In genomic region chr6:144646066-144646800, GRCh38 we compare ENCODE assay signal across 27 cellular contexts.
DNase-seq lines count a peak whose midpoint lies in the region; ATAC-seq, FAIRE-seq and TF ChIP-seq lines count a peak whose summit lies in the region.
"Had no signal": no experiment of that assay in that cellular context is flagged by ENCODE, and none has a peak within 500 bp of the region (broad histone marks: within the 10 kb centered on the region; RNA-seq: fewer than 3 reads in every experiment).

No MANE protein-coding gene starts in this region.

- no peak overlapping the region for H3K4me3 ChIP-seq in HepG2 (replicated peaks in 1 of 3; ENCODE audit: insufficient read depth in 1 of 3, low read depth in 2 of 3, low read length in 3 of 3)
- H3K4me3 ChIP-seq in right lobe of liver = no peak overlapping the region
- 0 out of 2 replicates have a peak overlapping the region, but pooled peaks have one; percentile 26 for H3K4me3 ChIP-seq in iPS-20b (ENCODE audit: low read length)
- H3K4me3 ChIP-seq in thyroid gland (replicated peaks in 1 of 3) = no peak overlapping the region
- H3K4me3 ChIP-seq: esophagus squamous epithelium, gastroesophageal sphincter, lung, SJSA1 had no signal

- H3K79me2 ChIP-seq in HepG2 (ENCODE audit: insufficient read depth, low read length) = peaks cover 6% of the 10 kb centered on the region

- ATAC-seq in HepG2 (no peak), right lobe of liver (no peak), WTC11 (no peak), HG03159 (IDR thresholded peaks at IDR 0.05; ENCODE audit: unreplicated experiment) (no peak)
- ATAC-seq: activated CD4-positive, alpha-beta T cell treated with anti-CD3 and anti-CD28 coated beads for 36 hours; gastroesophageal sphincter had no signal

- H3K36me3 ChIP-seq in HepG2 (replicated peaks in 1 of 2; ENCODE audit: control insufficient read depth in 1 of 2, insufficient read depth in 2 of 2, low read length in 2 of 2) = no peaks in the 10 kb centered on the region; a peak in 1 of 5 replicates
- H3K36me3 ChIP-seq in right lobe of liver = no peaks in the 10 kb centered on the region
- no peaks in the 10 kb centered on the region for H3K36me3 ChIP-seq in iPS-20b (ENCODE audit: insufficient read depth, low read depth, low read length)
- no peaks in the 10 kb centered on the region for H3K36me3 ChIP-seq in thyroid gland
- H3K36me3 ChIP-seq: esophagus squamous epithelium, gastroesophageal sphincter, SJSA1 had no signal

- no peak for TF ChIP-seq CTCF in HepG2 (CRISPR knock-in tag; IDR thresholded peaks at IDR 0.05)
- no peak for TF ChIP-seq CTCF in right lobe of liver (IDR thresholded peaks at IDR 0.05)
- TF ChIP-seq CTCF in WTC11 (IDR thresholded peaks at IDR 0.05) = no peak
- TF ChIP-seq CTCF in thyroid gland (IDR thresholded peaks at IDR 0.05) = no peak

- no peaks in the 10 kb centered on the region for H3K9me3 ChIP-seq in HepG2 (ENCODE audit: low read length)
- no peaks in the 10 kb centered on the region for H3K9me3 ChIP-seq in right lobe of liver
- H3K9me3 ChIP-seq in iPS-20b (ENCODE audit: insufficient read depth, low read depth, low read length) = no peaks in the 10 kb centered on the region
- no peaks in the 10 kb centered on the region for H3K9me3 ChIP-seq in thyroid gland
- H3K9me3 ChIP-seq: esophagus squamous epithelium, gastroesophageal sphincter, SJSA1 had no signal

- no peak overlapping the region for H3K4me2 ChIP-seq in HepG2 (ENCODE audit: low read depth, low read length)

- H3K36me3 Mint-ChIP-seq in WTC11 = peaks cover 5% of the 10 kb centered on the region

- H3K4me1 ChIP-seq in HepG2 (ENCODE audit: insufficient read depth, low read length) = peaks cover 79% of the 10 kb centered on the region
- H3K4me1 ChIP-seq in right lobe of liver = peaks cover 0 to 20% (median 5%) of the 10 kb centered on the region in 4 donors
- peaks cover 56% of the 10 kb centered on the region for H3K4me1 ChIP-seq in iPS-20b (ENCODE audit: insufficient read depth, low read length)
- H3K4me1 ChIP-seq in thyroid gland = peaks cover 26 to 38% of the 10 kb centered on the region in 2 donors
- H3K4me1 ChIP-seq: esophagus squamous epithelium, gastroesophageal sphincter, SJSA1 had no signal

- H3K27me3 Mint-ChIP-seq in WTC11 (ENCODE audit: low read depth) = no peaks in the 10 kb centered on the region
- H3K27me3 Mint-ChIP-seq: activated CD4-positive, alpha-beta T cell treated with anti-CD3 and anti-CD28 coated beads for 36 hours; activated T-cell treated with anti-CD3 and anti-CD28 coated beads, Interleukin-2, amount 50 U/mL, for 24 hours had no signal

- H3K27me3 ChIP-seq in HepG2 (ENCODE audit: control insufficient read depth in 1 of 2, insufficient read depth in 2 of 2, low read length in 2 of 2) (no peaks in the 10 kb centered on the region), right lobe of liver (no peaks in the 10 kb centered on the region), iPS-20b (ENCODE audit: insufficient read depth, low read length) (no peaks in the 10 kb centered on the region), thyroid gland (no peaks in the 10 kb centered on the region)
- H3K27me3 ChIP-seq: esophagus squamous epithelium, gastroesophageal sphincter, SJSA1 had no signal

- WGBS in HepG2 (ENCODE audit: low lambda C conversion rate) = 96% methylated on average over 5 of the region's 5 CpGs
- WGBS in right lobe of liver (ENCODE audit: insufficient coverage, low coverage, low lambda C conversion rate, missing lambda C conversion rate) = 92% methylated on average over 5 of the region's 5 CpGs
- WGBS in thyroid gland, 2 donors = 54 to 60% methylated on average over 5 of the region's 5 CpGs

- TF ChIP-seq RAD21 in HepG2 (CRISPR knock-in tag; IDR thresholded peaks at IDR 0.05) = no peak

- H2AFZ ChIP-seq in HepG2 (ENCODE audit: low read length) = no peak overlapping the region

- H3K9me3 Mint-ChIP-seq in WTC11 = peaks cover 5% of the 10 kb centered on the region

- H3K9ac ChIP-seq in HepG2 (ENCODE audit: insufficient read depth, low read depth, low read length) = no peak overlapping the region
- peak overlapping the region; percentile 64 for H3K9ac ChIP-seq in iPS-20b (ENCODE audit: low read depth, low read length)

- in situ Hi-C loops in HepG2 (cut with HindIII; ENCODE audit: extremely low pct_ligation_motif_present, low pct_unique_long_range_greater_than_20kb) = no loop called here

- peak overlapping the region; percentile 97 for H3K27ac Mint-ChIP-seq in WTC11
- H3K27ac Mint-ChIP-seq: activated CD4-positive, alpha-beta T cell treated with anti-CD3 and anti-CD28 coated beads for 36 hours; activated T-cell treated with anti-CD3 and anti-CD28 coated beads, Interleukin-2, amount 50 U/mL, for 24 hours had no signal

- POLR2A ChIA-PET in HepG2 (lab: Yijun Ruan, JAX) (no interaction called here), WTC11 (lab: Charles Lee) (no interaction called here)

- no peak for DNase-seq in HepG2 (ENCODE audit: low spot score)
- no peak for DNase-seq in right lobe of liver
- no peak for DNase-seq in WTC11 (ENCODE audit: low spot score)
- DNase-seq in thyroid gland = no peak
- DNase-seq in GOT3 (lab: John Stamatoyannopoulos, UW) = no peak
- DNase-seq in CD1c-positive myeloid dendritic cell (ENCODE audit: extremely low spot score) = no peak
- DNase-seq: activated CD4-positive, alpha-beta T cell treated with anti-CD3 and anti-CD28 coated beads for 36 hours; activated CD8-positive, alpha-beta memory T cell treated with anti-CD3 and anti-CD28 coated beads for 24 hours; activated T-cell treated with anti-CD3 and anti-CD28 coated beads, Interleukin-2, amount 50 U/mL, for 24 hours; AML-193; amniotic stem cell; cortex of kidney; DND-41; esophagus squamous epithelium; Karpas-422; NCI-H2171; small intestine; stimulated activated CD4-positive, alpha-beta T cell treated with anti-CD3 and anti-CD28 coated beads, Interleukin-2, amount 100 ng/mL, for 24 hours; T-helper 1 cell had no signal

- no TSS peak for BruUV-seq in HepG2 (replicated peaks; lab: Mats Ljungman, UMichigan)

- no peaks in the 10 kb centered on the region for H4K20me1 ChIP-seq in HepG2 (ENCODE audit: insufficient read depth, low read length)

- H3K4me3 Mint-ChIP-seq in WTC11 = peak overlapping the region; percentile 11; the same call in 1 of the 2 replicates
- H3K4me3 Mint-ChIP-seq: activated CD4-positive, alpha-beta T cell treated with anti-CD3 and anti-CD28 coated beads for 36 hours; activated T-cell treated with anti-CD3 and anti-CD28 coated beads, Interleukin-2, amount 50 U/mL, for 24 hours had no signal

- FAIRE-seq in HepG2 (lab: Jason Lieb, UNC) = no peak
- FAIRE-seq: GM12892, keratinocyte, small intestine, urothelium cell line had no signal

- CTCF ChIA-PET in HepG2 (lab: Yijun Ruan, JAX; ENCODE audit: low intra/inter-chr PET ratio, low total read pairs) = no interaction called here
- CTCF ChIA-PET in WTC11 (lab: Charles Lee) = no interaction called here

- TF ChIP-seq EP300 in HepG2 (IDR thresholded peaks at IDR 0.05; ENCODE audit: low read depth in 2 of 2, low read length in 2 of 2) = no peak
- TF ChIP-seq EP300 in HepG2 (CRISPR knock-in tag; IDR thresholded peaks at IDR 0.05; ENCODE audit: borderline replicate concordance) = no peak

- H3K27ac ChIP-seq in HepG2 (ENCODE audit: extremely low read length, insufficient read depth, low read length) = peak overlapping the region; percentile 83
- no peak overlapping the region for H3K27ac ChIP-seq in right lobe of liver
- peak overlapping the region; percentile 50 for H3K27ac ChIP-seq in iPS-20b (ENCODE audit: low read length)
- H3K27ac ChIP-seq in thyroid gland = peak overlapping the region in 2 of 3 donors; percentile 52 to 56
- H3K27ac ChIP-seq: esophagus squamous epithelium, gastroesophageal sphincter, SJSA1 had no signal

- H3K4me1 Mint-ChIP-seq in WTC11 = peaks cover 79% of the 10 kb centered on the region

- intact Hi-C loops in HepG2 (cut with micrococcal nuclease; ENCODE audit: unreplicated experiment) (loop anchor here (2.0 kb wide), 1 partner anchor 15 kb away; no protein-coding TSS in a partner anchor), right lobe of liver (cut with DNase I) (no loop called here), thyroid gland (cut with DNase I) (no loop called here)

- no peak for TF ChIP-seq POLR2A in HepG2 (IDR thresholded peaks at IDR 0.05; ENCODE audit: insufficient read depth in 1 of 2, low read depth in 2 of 2, low read length in 2 of 2)
- no peak for TF ChIP-seq POLR2A in right lobe of liver (IDR thresholded peaks at IDR 0.05)
- TF ChIP-seq POLR2A in thyroid gland (IDR thresholded peaks at IDR 0.05) = no peak

TF ChIP-seq in HepG2, 621 proteins besides CTCF, POLR2A, EP300 and RAD21:
- TF ChIP-seq NFE2 (CRISPR knock-in tag; IDR thresholded peaks at IDR 0.05) (no peak), MYC (CRISPR knock-in tag; IDR thresholded peaks at IDR 0.05; ENCODE audit: borderline replicate concordance) (no peak)
TF ChIP-seq in HepG2: peak in this region for 0.

TF ChIP-seq in WTC11, 78 proteins besides CTCF, POLR2A, EP300 and RAD21 (continues in another document):
- TF ChIP-seq ZNF121 (CRISPR knock-in tag; IDR thresholded peaks at IDR 0.05) (no peak), TP53 (CRISPR knock-in tag; IDR thresholded peaks at IDR 0.05) (no peak), FOXK1 (CRISPR knock-in tag; IDR thresholded peaks at IDR 0.05) (no peak), TEAD4 (CRISPR knock-in tag; IDR thresholded peaks at IDR 0.05) (no peak), GABPB1 (CRISPR knock-in tag; IDR thresholded peaks at IDR 0.05) (no peak), MXD4 (CRISPR knock-in tag; IDR thresholded peaks at IDR 0.05; ENCODE audit: borderline replicate concordance) (no peak), IRF2 (CRISPR knock-in tag; IDR thresholded peaks at IDR 0.05; ENCODE audit: borderline replicate concordance, low read depth) (no peak), ZNF671 (CRISPR knock-in tag; IDR thresholded peaks at IDR 0.05) (no peak)
- TF ChIP-seq, protein P1, sequence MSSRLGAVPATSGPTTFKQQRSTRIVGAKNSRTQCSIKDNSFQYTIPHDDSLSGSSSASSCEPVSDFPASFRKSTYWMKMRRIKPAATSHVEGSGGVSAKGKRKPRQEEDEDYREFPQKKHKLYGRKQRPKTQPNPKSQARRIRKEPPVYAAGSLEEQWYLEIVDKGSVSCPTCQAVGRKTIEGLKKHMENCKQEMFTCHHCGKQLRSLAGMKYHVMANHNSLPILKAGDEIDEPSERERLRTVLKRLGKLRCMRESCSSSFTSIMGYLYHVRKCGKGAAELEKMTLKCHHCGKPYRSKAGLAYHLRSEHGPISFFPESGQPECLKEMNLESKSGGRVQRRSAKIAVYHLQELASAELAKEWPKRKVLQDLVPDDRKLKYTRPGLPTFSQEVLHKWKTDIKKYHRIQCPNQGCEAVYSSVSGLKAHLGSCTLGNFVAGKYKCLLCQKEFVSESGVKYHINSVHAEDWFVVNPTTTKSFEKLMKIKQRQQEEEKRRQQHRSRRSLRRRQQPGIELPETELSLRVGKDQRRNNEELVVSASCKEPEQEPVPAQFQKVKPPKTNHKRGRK (CRISPR knock-in tag; IDR thresholded peaks at IDR 0.05; ENCODE audit: borderline replicate concordance) = no peak

Comparison
In these comparisons a context has a peak if more than half of its experiments do, and no peak if none do; other contexts are left out.
1. H3K27ac ChIP-seq: peak in HepG2 (single experiment), iPS-20b (single experiment) and thyroid gland (2 of 3); none in right lobe of liver (0 of 3).